1 cellular context compared by ENCODE assay signal in the genomic region with DNA sequence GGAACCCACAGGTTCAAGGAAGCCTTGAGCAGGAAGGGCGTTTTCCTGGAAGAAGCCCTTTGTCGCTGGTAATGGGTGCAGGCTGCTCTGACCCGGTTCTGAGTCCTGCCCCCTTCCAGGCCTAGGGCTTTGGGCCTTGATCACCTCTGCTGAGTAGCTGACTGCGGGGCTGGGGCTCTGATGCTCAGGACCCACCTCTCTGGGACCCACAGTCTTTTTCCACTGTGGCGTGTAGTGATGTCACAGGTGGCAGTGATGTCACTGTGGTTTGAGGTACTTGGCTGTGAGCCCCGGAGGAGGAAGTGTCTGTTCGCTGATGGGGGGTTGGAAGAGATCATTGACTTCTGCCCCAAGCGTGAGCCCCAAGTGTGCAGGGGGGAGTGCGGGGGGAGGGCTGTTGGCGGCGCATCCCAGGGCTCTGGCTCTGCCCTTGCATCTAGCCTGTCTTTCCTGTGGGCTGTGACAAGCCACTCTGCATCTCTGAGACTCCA.
A peak's percentile ranks its signal among the peaks of the same experiment; 100 is the strongest.
TF ChIP-seq lines count a peak whose summit lies in the region.

No MANE protein-coding gene starts in this region.

TF ChIP-seq in K562, 482 proteins besides CTCF, POLR2A, EP300 and RAD21 (continued from another document and continues in another):
- TF ChIP-seq AFF4 (CRISPR knock-in tag; IDR thresholded peaks at IDR 0.05) (0 out of 2 replicates have a peak, but pooled peaks have one; percentile 49), ZNF232 (CRISPR knock-in tag; IDR thresholded peaks at IDR 0.05) (no peak), ETV6 (IDR thresholded peaks at IDR 0.05; ENCODE audit: borderline replicate concordance in 1 of 2, low read depth in 2 of 2, low read length in 1 of 2) (peak; percentile 48 to 63; a peak in 1 of 4 replicates), ETV6 (CRISPR knock-in tag; IDR thresholded peaks at IDR 0.05; ENCODE audit: borderline replicate concordance) (no peak), RFX7 (CRISPR knock-in tag; IDR thresholded peaks at IDR 0.05) (no peak), CTBP1 (IDR thresholded peaks at IDR 0.05; ENCODE audit: borderline replicate concordance) (peak; percentile 64), GABPA (tag; conservative IDR thresholded peaks at IDR 0.05; ENCODE audit: low read depth) (peak; percentile 46; the same call in 1 of the 2 replicates), MTF1 (CRISPR knock-in tag; IDR thresholded peaks at IDR 0.05; ENCODE audit: borderline replicate concordance) (no peak), NONO (IDR thresholded peaks at IDR 0.05; ENCODE audit: low read depth in 2 of 2, low read length in 1 of 2) (no peak), ZFP1 (CRISPR knock-in tag; IDR thresholded peaks at IDR 0.05) (no peak), GATA2 (CRISPR knock-in tag; IDR thresholded peaks at IDR 0.05) (no peak), ESRRA (IDR thresholded peaks at IDR 0.05; ENCODE audit: borderline replicate concordance, low read depth) (peak; percentile 67; the same call in 1 of the 2 replicates), ILF3 (IDR thresholded peaks at IDR 0.05; ENCODE audit: borderline replicate concordance) (no peak), ZNF408 (CRISPR knock-in tag; IDR thresholded peaks at IDR 0.05; ENCODE audit: low read depth) (no peak), THAP7 (CRISPR knock-in tag; IDR thresholded peaks at IDR 0.05) (no peak), IFI16 (CRISPR knock-in tag; IDR thresholded peaks at IDR 0.05) (no peak), NFE2L1 (tag; IDR thresholded peaks at IDR 0.05; ENCODE audit: borderline replicate concordance, low read depth) (no peak), SETDB1 (IDR thresholded peaks at IDR 0.05; ENCODE audit: low read length) (no peak), ZKSCAN3 (CRISPR knock-in tag; IDR thresholded peaks at IDR 0.05) (no peak), ZNF668 (CRISPR knock-in tag; IDR thresholded peaks at IDR 0.05) (no peak), MLLT1 (IDR thresholded peaks at IDR 0.05) (no peak), BCLAF1 (IDR thresholded peaks at IDR 0.05; ENCODE audit: borderline replicate concordance in 1 of 2, control insufficient read depth in 1 of 2, low read depth in 2 of 2, low read length in 1 of 2) (no peak), NRF1 (conservative IDR thresholded peaks at IDR 0.05 in 1 of 2, IDR thresholded peaks at IDR 0.05 in 1 of 2) (peak in 1 of 2 experiments; percentile 28; a peak in 1 of 4 replicates), ZNF197 (CRISPR knock-in tag; IDR thresholded peaks at IDR 0.05; ENCODE audit: low read depth) (no peak), SMARCB1 (IDR thresholded peaks at IDR 0.05; ENCODE audit: insufficient read length, low read depth) (no peak), POLR2AphosphoS5 (IDR thresholded peaks at IDR 0.05; ENCODE audit: control insufficient read depth, insufficient read depth, low read depth, low read length) (no peak), XRCC4 (IDR thresholded peaks at IDR 0.05; ENCODE audit: extremely low read depth, insufficient read depth, insufficient read length) (no peak), SUPT5H (IDR thresholded peaks at IDR 0.05) (no peak)
- TF ChIP-seq, protein P1, sequence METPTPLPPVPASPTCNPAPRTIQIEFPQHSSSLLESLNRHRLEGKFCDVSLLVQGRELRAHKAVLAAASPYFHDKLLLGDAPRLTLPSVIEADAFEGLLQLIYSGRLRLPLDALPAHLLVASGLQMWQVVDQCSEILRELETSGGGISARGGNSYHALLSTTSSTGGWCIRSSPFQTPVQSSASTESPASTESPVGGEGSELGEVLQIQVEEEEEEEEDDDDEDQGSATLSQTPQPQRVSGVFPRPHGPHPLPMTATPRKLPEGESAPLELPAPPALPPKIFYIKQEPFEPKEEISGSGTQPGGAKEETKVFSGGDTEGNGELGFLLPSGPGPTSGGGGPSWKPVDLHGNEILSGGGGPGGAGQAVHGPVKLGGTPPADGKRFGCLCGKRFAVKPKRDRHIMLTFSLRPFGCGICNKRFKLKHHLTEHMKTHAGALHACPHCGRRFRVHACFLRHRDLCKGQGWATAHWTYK (CRISPR knock-in tag; IDR thresholded peaks at IDR 0.05), result no peak
- TF ChIP-seq, protein P2, sequence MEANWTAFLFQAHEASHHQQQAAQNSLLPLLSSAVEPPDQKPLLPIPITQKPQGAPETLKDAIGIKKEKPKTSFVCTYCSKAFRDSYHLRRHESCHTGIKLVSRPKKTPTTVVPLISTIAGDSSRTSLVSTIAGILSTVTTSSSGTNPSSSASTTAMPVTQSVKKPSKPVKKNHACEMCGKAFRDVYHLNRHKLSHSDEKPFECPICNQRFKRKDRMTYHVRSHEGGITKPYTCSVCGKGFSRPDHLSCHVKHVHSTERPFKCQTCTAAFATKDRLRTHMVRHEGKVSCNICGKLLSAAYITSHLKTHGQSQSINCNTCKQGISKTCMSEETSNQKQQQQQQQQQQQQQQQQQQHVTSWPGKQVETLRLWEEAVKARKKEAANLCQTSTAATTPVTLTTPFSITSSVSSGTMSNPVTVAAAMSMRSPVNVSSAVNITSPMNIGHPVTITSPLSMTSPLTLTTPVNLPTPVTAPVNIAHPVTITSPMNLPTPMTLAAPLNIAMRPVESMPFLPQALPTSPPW (CRISPR knock-in tag; IDR thresholded peaks at IDR 0.05), result peak; percentile 83
- TF ChIP-seq, protein P3, sequence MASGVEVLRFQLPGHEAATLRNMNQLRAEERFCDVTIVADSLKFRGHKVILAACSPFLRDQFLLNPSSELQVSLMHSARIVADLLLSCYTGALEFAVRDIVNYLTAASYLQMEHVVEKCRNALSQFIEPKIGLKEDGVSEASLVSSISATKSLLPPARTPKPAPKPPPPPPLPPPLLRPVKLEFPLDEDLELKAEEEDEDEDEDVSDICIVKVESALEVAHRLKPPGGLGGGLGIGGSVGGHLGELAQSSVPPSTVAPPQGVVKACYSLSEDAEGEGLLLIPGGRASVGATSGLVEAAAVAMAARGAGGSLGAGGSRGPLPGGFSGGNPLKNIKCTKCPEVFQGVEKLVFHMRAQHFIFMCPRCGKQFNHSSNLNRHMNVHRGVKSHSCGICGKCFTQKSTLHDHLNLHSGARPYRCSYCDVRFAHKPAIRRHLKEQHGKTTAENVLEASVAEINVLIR (CRISPR knock-in tag; IDR thresholded peaks at IDR 0.05), result peak; percentile 82
- TF ChIP-seq, protein P4, sequence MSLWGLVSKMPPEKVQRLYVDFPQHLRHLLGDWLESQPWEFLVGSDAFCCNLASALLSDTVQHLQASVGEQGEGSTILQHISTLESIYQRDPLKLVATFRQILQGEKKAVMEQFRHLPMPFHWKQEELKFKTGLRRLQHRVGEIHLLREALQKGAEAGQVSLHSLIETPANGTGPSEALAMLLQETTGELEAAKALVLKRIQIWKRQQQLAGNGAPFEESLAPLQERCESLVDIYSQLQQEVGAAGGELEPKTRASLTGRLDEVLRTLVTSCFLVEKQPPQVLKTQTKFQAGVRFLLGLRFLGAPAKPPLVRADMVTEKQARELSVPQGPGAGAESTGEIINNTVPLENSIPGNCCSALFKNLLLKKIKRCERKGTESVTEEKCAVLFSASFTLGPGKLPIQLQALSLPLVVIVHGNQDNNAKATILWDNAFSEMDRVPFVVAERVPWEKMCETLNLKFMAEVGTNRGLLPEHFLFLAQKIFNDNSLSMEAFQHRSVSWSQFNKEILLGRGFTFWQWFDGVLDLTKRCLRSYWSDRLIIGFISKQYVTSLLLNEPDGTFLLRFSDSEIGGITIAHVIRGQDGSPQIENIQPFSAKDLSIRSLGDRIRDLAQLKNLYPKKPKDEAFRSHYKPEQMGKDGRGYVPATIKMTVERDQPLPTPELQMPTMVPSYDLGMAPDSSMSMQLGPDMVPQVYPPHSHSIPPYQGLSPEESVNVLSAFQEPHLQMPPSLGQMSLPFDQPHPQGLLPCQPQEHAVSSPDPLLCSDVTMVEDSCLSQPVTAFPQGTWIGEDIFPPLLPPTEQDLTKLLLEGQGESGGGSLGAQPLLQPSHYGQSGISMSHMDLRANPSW (CRISPR knock-in tag; IDR thresholded peaks at IDR 0.05), result no peak
- TF ChIP-seq, protein P5, sequence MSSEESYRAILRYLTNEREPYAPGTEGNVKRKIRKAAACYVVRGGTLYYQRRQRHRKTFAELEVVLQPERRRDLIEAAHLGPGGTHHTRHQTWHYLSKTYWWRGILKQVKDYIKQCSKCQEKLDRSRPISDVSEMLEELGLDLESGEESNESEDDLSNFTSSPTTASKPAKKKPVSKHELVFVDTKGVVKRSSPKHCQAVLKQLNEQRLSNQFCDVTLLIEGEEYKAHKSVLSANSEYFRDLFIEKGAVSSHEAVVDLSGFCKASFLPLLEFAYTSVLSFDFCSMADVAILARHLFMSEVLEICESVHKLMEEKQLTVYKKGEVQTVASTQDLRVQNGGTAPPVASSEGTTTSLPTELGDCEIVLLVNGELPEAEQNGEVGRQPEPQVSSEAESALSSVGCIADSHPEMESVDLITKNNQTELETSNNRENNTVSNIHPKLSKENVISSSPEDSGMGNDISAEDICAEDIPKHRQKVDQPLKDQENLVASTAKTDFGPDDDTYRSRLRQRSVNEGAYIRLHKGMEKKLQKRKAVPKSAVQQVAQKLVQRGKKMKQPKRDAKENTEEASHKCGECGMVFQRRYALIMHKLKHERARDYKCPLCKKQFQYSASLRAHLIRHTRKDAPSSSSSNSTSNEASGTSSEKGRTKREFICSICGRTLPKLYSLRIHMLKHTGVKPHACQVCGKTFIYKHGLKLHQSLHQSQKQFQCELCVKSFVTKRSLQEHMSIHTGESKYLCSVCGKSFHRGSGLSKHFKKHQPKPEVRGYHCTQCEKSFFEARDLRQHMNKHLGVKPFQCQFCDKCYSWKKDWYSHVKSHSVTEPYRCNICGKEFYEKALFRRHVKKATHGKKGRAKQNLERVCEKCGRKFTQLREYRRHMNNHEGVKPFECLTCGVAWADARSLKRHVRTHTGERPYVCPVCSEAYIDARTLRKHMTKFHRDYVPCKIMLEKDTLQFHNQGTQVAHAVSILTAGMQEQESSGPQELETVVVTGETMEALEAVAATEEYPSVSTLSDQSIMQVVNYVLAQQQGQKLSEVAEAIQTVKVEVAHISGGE (CRISPR knock-in tag; IDR thresholded peaks at IDR 0.05), result no peak
- TF ChIP-seq, protein P6, sequence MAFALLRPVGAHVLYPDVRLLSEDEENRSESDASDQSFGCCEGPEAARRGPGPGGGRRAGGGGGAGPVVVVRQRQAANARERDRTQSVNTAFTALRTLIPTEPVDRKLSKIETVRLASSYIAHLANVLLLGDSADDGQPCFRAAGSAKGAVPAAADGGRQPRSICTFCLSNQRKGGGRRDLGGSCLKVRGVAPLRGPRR (CRISPR knock-in tag; IDR thresholded peaks at IDR 0.05), result no peak
